In the genomic region with DNA sequence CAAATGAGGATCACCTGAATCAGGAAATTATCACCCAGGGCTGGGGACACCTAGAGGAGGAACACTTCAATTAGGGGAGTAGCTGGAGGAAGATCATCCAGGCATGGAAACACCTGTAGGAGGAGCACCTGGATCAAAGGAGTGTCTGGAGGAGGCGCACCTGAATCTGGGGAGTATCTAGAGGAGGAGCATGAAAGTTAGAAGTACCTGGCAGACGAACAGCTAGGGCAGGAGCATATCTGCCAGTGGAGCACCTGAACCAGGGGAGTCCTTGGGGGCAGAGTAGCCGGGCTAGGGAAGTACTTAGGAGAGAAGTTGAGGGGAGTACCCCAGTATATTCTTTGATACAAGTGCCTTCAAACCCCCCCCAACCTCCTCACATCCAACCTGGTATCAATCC, we compare ENCODE assay signal across 27 cellular contexts. TPM values are rescaled to one million over a fixed set of nuclear protein-coding genes. Genes with fewer than 3 reads are reported as not detected.
DNase-seq lines count a peak whose midpoint lies in the region; ATAC-seq and TF ChIP-seq lines count a peak whose summit lies in the region.
"Had no signal": no experiment of that assay in that cellular context is flagged by ENCODE, and none has a peak within 500 bp of the region (broad histone marks: within the 10 kb centered on the region; RNA-seq: fewer than 3 reads in every experiment).

No MANE protein-coding gene starts in this region.

- ATAC-seq in stimulated activated memory B cell treated with anti-CD40 and anti-IgM and Interleukin-4, amounts not matched to agents 10 μg/mL and 1 μg/mL and 100 μg/mL, for 72 hours = no peak
- ATAC-seq: activated CD8-positive, alpha-beta T cell treated with anti-CD3 and anti-CD28 coated beads, Interleukin-2, amount 10 ng/mL, durations not matched to agents 7 days and 5 days; T-cell had no signal

- H3K4me1 ChIP-seq in duodenal mucosa (ENCODE audit: control insufficient read depth in 1 of 2, insufficient read depth in 2 of 2, low read length in 2 of 2) = peaks cover 27 to 28% of the 10 kb centered on the region in 2 donors
- peaks cover 11 to 23% of the 10 kb centered on the region in 2 donors for H3K4me1 ChIP-seq in mucosa of rectum (ENCODE audit: control insufficient read depth in 2 of 2, insufficient read depth in 2 of 2, low read length in 2 of 2)
- H3K4me1 ChIP-seq in thyroid gland = peaks cover 13 to 19% of the 10 kb centered on the region in 2 donors
- peaks cover 13% of the 10 kb centered on the region for H3K4me1 ChIP-seq in neural progenitor cell
- H3K4me1 ChIP-seq: SJSA1, tibial artery had no signal

- no peak overlapping the region for H3K27ac Mint-ChIP-seq in neural progenitor cell
- H3K27ac Mint-ChIP-seq in stimulated activated memory B cell treated with anti-CD40 and anti-IgM and Interleukin-4, amounts not matched to agents 10 μg/mL and 1 μg/mL and 100 μg/mL, for 72 hours = no peak overlapping the region
- H3K27ac Mint-ChIP-seq: activated CD8-positive, alpha-beta T cell treated with anti-CD3 and anti-CD28 coated beads, Interleukin-2, amount 10 ng/mL, durations not matched to agents 7 days and 5 days; stimulated activated naive CD8-positive, alpha-beta T cell treated with anti-CD3 and anti-CD28 coated beads, Interleukin-15, Interleukin-2, amounts not matched to agents 100 ng/mL and 50 ng/mL, for 24 hours; T-cell had no signal

- H3K9me3 Mint-ChIP-seq in neural progenitor cell = peaks cover 6% of the 10 kb centered on the region
- H3K9me3 Mint-ChIP-seq in stimulated activated memory B cell treated with anti-CD40 and anti-IgM and Interleukin-4, amounts not matched to agents 10 μg/mL and 1 μg/mL and 100 μg/mL, for 72 hours = no peaks in the 10 kb centered on the region
- H3K9me3 Mint-ChIP-seq: stimulated activated naive CD8-positive, alpha-beta T cell treated with anti-CD3 and anti-CD28 coated beads, Interleukin-15, Interleukin-2, amounts not matched to agents 100 ng/mL and 50 ng/mL, for 24 hours; T-cell had no signal

- H3K9ac ChIP-seq in duodenal mucosa (ENCODE audit: low read depth in 1 of 2, low read length in 2 of 2) = peak overlapping the region; percentile 96 to 99
- H3K9ac ChIP-seq in mucosa of rectum (ENCODE audit: low read depth in 1 of 2, low read length in 2 of 2) = peak overlapping the region; percentile 92 to 98
- no peak overlapping the region for H3K9ac ChIP-seq in neural progenitor cell

- no peak overlapping the region for H3K4me2 ChIP-seq in neural progenitor cell

- WGBS in thyroid gland, 2 donors = 77 to 85% methylated on average over 3 of the region's 3 CpGs

- H3K4me3 ChIP-seq in LNCaP clone FGC (ENCODE audit: low read depth, low read length) (no peak overlapping the region; the same call in 1 of the 2 replicates), duodenal mucosa (ENCODE audit: low read depth in 1 of 2, low read length in 2 of 2) (peak overlapping the region; percentile 67 to 80), mucosa of rectum (ENCODE audit: low read length in 2 of 2) (peak overlapping the region; percentile 83 to 92), thyroid gland (replicated peaks in 1 of 3) (peak overlapping the region in 1 of 3 donors; percentile 40), neural progenitor cell (no peak overlapping the region)
- H3K4me3 ChIP-seq: adrenal gland, SJSA1, tibial artery had no signal

- H3K9me3 ChIP-seq in duodenal mucosa (ENCODE audit: control insufficient read depth in 1 of 2, low read length in 2 of 2) (no peaks in the 10 kb centered on the region), mucosa of rectum (ENCODE audit: control insufficient read depth in 2 of 2, low read length in 2 of 2) (no peaks in the 10 kb centered on the region), thyroid gland (no peaks in the 10 kb centered on the region), neural progenitor cell (ENCODE audit: low read depth) (no peaks in the 10 kb centered on the region)
- H3K9me3 ChIP-seq: adrenal gland, SJSA1, tibial artery had no signal

- no peaks in the 10 kb centered on the region for H4K20me1 ChIP-seq in neural progenitor cell (ENCODE audit: low read depth)

- intact Hi-C loops in thyroid gland (cut with DNase I) = no loop called here

- no peaks in the 10 kb centered on the region for H3F3A ChIP-seq in neural progenitor cell (ENCODE audit: low read depth)

- H3K27me3 ChIP-seq in duodenal mucosa (ENCODE audit: control insufficient read depth in 1 of 2, insufficient read depth in 2 of 2, low read length in 2 of 2) (no peaks in the 10 kb centered on the region), mucosa of rectum (ENCODE audit: control insufficient read depth in 2 of 2, insufficient read depth in 2 of 2, low read length in 2 of 2) (no peaks in the 10 kb centered on the region), thyroid gland (no peaks in the 10 kb centered on the region), neural progenitor cell (no peaks in the 10 kb centered on the region)
- H3K27me3 ChIP-seq: adrenal gland, brain microvascular endothelial cell, SJSA1 had no signal

- no peak overlapping the region for H2AFZ ChIP-seq in neural progenitor cell (replicated peaks)

- DNase-seq in LNCaP clone FGC (ENCODE audit: low read depth) = no peak
- no peak for DNase-seq in thyroid gland
- no peak for DNase-seq in activated T-cell treated with anti-CD3 and anti-CD28 coated beads, Interleukin-2, amount 50 U/mL, for 48 hours
- no peak for DNase-seq in neural progenitor cell (ENCODE audit: low spot score)
- DNase-seq: activated CD4-positive, CD25-positive, alpha-beta regulatory T cell treated with anti-CD3 and anti-CD28 coated beads, Interleukin-2, amount 50 U/mL, for 72 hours; activated CD8-positive, alpha-beta T cell treated with anti-CD3 and anti-CD28 coated beads, Interleukin-2, amount 10 ng/mL, durations not matched to agents 7 days and 5 days; activated gamma-delta T cell treated with Interleukin-2 at 50 U/mL for 16 hours; activated T-cell treated with anti-CD3 and anti-CD28 coated beads for 4 hours; brain microvascular endothelial cell; KG1; NCI-H1417 treated with DMSO at 0.1 percent for 48 hours; occipital lobe; stimulated activated CD4-positive, alpha-beta T cell treated with anti-CD3 and anti-CD28 coated beads, Interleukin-12 subunit alpha, Interleukin-12 subunit beta, amount 100 ng/mL, for 4 hours; stimulated activated CD4-positive, alpha-beta T cell treated with anti-CD3 and anti-CD28 coated beads, Interleukin-4, amount 100 ng/mL, for 4 hours; T-cell had no signal

- no peak for TF ChIP-seq POLR2A in thyroid gland (IDR thresholded peaks at IDR 0.05)

- no peak overlapping the region for H3K4me3 Mint-ChIP-seq in neural progenitor cell
- no peak overlapping the region for H3K4me3 Mint-ChIP-seq in stimulated activated memory B cell treated with anti-CD40 and anti-IgM and Interleukin-4, amounts not matched to agents 10 μg/mL and 1 μg/mL and 100 μg/mL, for 72 hours
- H3K4me3 Mint-ChIP-seq: activated CD8-positive, alpha-beta T cell treated with anti-CD3 and anti-CD28 coated beads, Interleukin-2, amount 10 ng/mL, durations not matched to agents 7 days and 5 days; stimulated activated naive CD8-positive, alpha-beta T cell treated with anti-CD3 and anti-CD28 coated beads, Interleukin-15, Interleukin-2, amounts not matched to agents 100 ng/mL and 50 ng/mL, for 24 hours; T-cell had no signal

- H3K79me2 ChIP-seq in neural progenitor cell (ENCODE audit: low read depth) = no peaks in the 10 kb centered on the region

- peaks cover 10% of the 10 kb centered on the region for H3K27me3 Mint-ChIP-seq in neural progenitor cell (ENCODE audit: insufficient read depth, low read depth)
- H3K27me3 Mint-ChIP-seq in stimulated activated memory B cell treated with anti-CD40 and anti-IgM and Interleukin-4, amounts not matched to agents 10 μg/mL and 1 μg/mL and 100 μg/mL, for 72 hours = peaks cover 33% of the 10 kb centered on the region
- H3K27me3 Mint-ChIP-seq: stimulated activated naive CD8-positive, alpha-beta T cell treated with anti-CD3 and anti-CD28 coated beads, Interleukin-15, Interleukin-2, amounts not matched to agents 100 ng/mL and 50 ng/mL, for 24 hours had no signal

- H3K27ac ChIP-seq in duodenal mucosa (ENCODE audit: low read depth, low read length) = peak overlapping the region; percentile 86
- H3K27ac ChIP-seq in mucosa of rectum (ENCODE audit: low read depth in 2 of 2, low read length in 2 of 2) = peak overlapping the region; percentile 92 to 98
- H3K27ac ChIP-seq in thyroid gland = peak overlapping the region; percentile 40 to 91 (median 79)
- H3K27ac ChIP-seq in neural progenitor cell = no peak overlapping the region
- H3K27ac ChIP-seq: adrenal gland, brain microvascular endothelial cell, SJSA1, tibial artery had no signal

- peaks cover 0 to 7% of the 10 kb centered on the region in 2 donors for H3K36me3 ChIP-seq in duodenal mucosa (ENCODE audit: control insufficient read depth in 1 of 2, insufficient read depth in 2 of 2, low read length in 2 of 2)
- peaks cover 10 to 12% of the 10 kb centered on the region in 2 donors for H3K36me3 ChIP-seq in mucosa of rectum (ENCODE audit: control insufficient read depth in 2 of 2, insufficient read depth in 2 of 2, low read length in 2 of 2)
- H3K36me3 ChIP-seq in thyroid gland = no peaks in the 10 kb centered on the region
- H3K36me3 ChIP-seq in neural progenitor cell = no peaks in the 10 kb centered on the region
- H3K36me3 ChIP-seq: adrenal gland, brain microvascular endothelial cell, SJSA1 had no signal

- peaks cover 20% of the 10 kb centered on the region for H3K4me1 Mint-ChIP-seq in neural progenitor cell
- H3K4me1 Mint-ChIP-seq in stimulated activated memory B cell treated with anti-CD40 and anti-IgM and Interleukin-4, amounts not matched to agents 10 μg/mL and 1 μg/mL and 100 μg/mL, for 72 hours = no peaks in the 10 kb centered on the region
- H3K4me1 Mint-ChIP-seq: T-cell had no signal

- TF ChIP-seq CTCF in LNCaP clone FGC (IDR thresholded peaks at IDR 0.05; ENCODE audit: control insufficient read depth, extremely low read depth, insufficient read depth) (0 out of 2 replicates have a peak, but pooled peaks have one; percentile 8), thyroid gland (IDR thresholded peaks at IDR 0.05) (peak in 2 of 6 experiments; percentile 14 to 24), neural progenitor cell (IDR thresholded peaks at IDR 0.05) (no peak)

- no peaks in the 10 kb centered on the region for H3K36me3 Mint-ChIP-seq in neural progenitor cell
- no peaks in the 10 kb centered on the region for H3K36me3 Mint-ChIP-seq in stimulated activated memory B cell treated with anti-CD40 and anti-IgM and Interleukin-4, amounts not matched to agents 10 μg/mL and 1 μg/mL and 100 μg/mL, for 72 hours
- H3K36me3 Mint-ChIP-seq: T-cell had no signal

RNA-seq across cellular contexts. Expression of a gene that starts 1.3 kb away (rescaled TPM):
- total RNA-seq in thyroid gland = 10 to 100 TPM; 22.7 to 49.7 (median 36.3) TPM
- not detected in 2 replicates for total RNA-seq in neural progenitor cell (ENCODE audit: low replicate concordance)
- total RNA-seq: activated CD8-positive, alpha-beta T cell treated with anti-CD3 and anti-CD28 coated beads, Interleukin-2, amount 10 ng/mL, durations not matched to agents 7 days and 5 days; adrenal gland; endothelial cell of umbilical vein; HT1080; lung microvascular endothelial cell; occipital lobe; RPMI7951; SJSA1 had no signal

RNA-seq across cellular contexts. Expression of a gene that starts 14.3 kb away (rescaled TPM):
- total RNA-seq in thyroid gland (100 to 1,000 TPM in 2 of 4 donors, 10 to 100 TPM in 2; 50.8 to 127 (median 89.8) TPM), neural progenitor cell (ENCODE audit: low replicate concordance) (0.73 and 2.2 TPM in 2 replicates)
- total RNA-seq: activated CD8-positive, alpha-beta T cell treated with anti-CD3 and anti-CD28 coated beads, Interleukin-2, amount 10 ng/mL, durations not matched to agents 7 days and 5 days; endothelial cell of umbilical vein; HT1080; lung microvascular endothelial cell; NCI-H460; RPMI7951; SJSA1 had no signal

RNA-seq across cellular contexts. Expression of a gene that starts 16.7 kb away (rescaled TPM):
- 10 to 100 TPM; 30.6 to 65.1 (median 47.7) TPM for total RNA-seq in thyroid gland
- total RNA-seq in neural progenitor cell (ENCODE audit: low replicate concordance) = 0.21 and 0.25 TPM in 2 replicates
- total RNA-seq: NCI-H460 had no signal

RNA-seq across cellular contexts. Expression of a gene that starts 53.6 kb away (rescaled TPM):
- total RNA-seq in thyroid gland (under 1 TPM in 2 of 4 donors, not detected in 2; 0.22 to 0.29 TPM), neural progenitor cell (ENCODE audit: low replicate concordance) (0.09 TPM in 1 of 2 replicates, not detected in the other)
- total RNA-seq: activated CD8-positive, alpha-beta T cell treated with anti-CD3 and anti-CD28 coated beads, Interleukin-2, amount 10 ng/mL, durations not matched to agents 7 days and 5 days; HT1080; NCI-H460; occipital lobe; RPMI7951; SJSA1 had no signal

Comparison
In these comparisons a context has a peak if more than half of its experiments do, and no peak if none do; other contexts are left out.
1. H3K4me3 ChIP-seq: peak in duodenal mucosa (2 of 2) and mucosa of rectum (2 of 2); none in LNCaP clone FGC (single experiment) and neural progenitor cell (single experiment).
2. RNA of a gene that starts 1.3 kb away (total RNA-seq): 22.7 to 49.7 TPM in thyroid gland; not detected in neural progenitor cell; every median in the first group is over 10 times any median in the second.
3. RNA of a gene that starts 14.3 kb away (total RNA-seq): 50.8 to 127 TPM in thyroid gland; 0.73 to 2.2 TPM in neural progenitor cell; every median in the first group is over 10 times any median in the second.
4. RNA of a gene that starts 16.7 kb away (total RNA-seq): 30.6 to 65.1 TPM in thyroid gland; 0.21 to 0.25 TPM in neural progenitor cell; every median in the first group is over 10 times any median in the second.